Comparison of ENCODE assay signal across 12 cellular contexts in genomic region chr10:119575506-119575905, GRCh38. TPM values are rescaled to one million over a fixed set of nuclear protein-coding genes. Genes with fewer than 3 reads are reported as not detected.
A peak's percentile ranks its signal among the peaks of the same experiment; 100 is the strongest.
DNase-seq lines count a peak whose midpoint lies in the region; ATAC-seq lines count a peak whose summit lies in the region.
"Had no signal": no experiment of that assay in that cellular context is flagged by ENCODE, and none has a peak within 500 bp of the region (broad histone marks: within the 10 kb centered on the region; RNA-seq: fewer than 3 reads in every experiment).

No MANE protein-coding gene starts in this region.

- no peaks in the 10 kb centered on the region for H3K27me3 ChIP-seq in effector memory CD4-positive, alpha-beta T cell (replicated peaks; ENCODE audit: control insufficient read depth, insufficient read depth, low read length, poor library complexity, severe bottlenecking)
- H3K27me3 ChIP-seq: esophagus muscularis mucosa had no signal

- ATAC-seq in left ventricle myocardium superior: peak; percentile 40
- ATAC-seq in stimulated activated naive CD8-positive, alpha-beta T cell treated with anti-CD3 and anti-CD28 coated beads, Interleukin-15, Interleukin-2, amounts not matched to agents 100 U/mL and 50 U/mL, for 24 hours: peak; percentile 49
- no peak for ATAC-seq in HG02870 (IDR thresholded peaks at IDR 0.05; ENCODE audit: unreplicated experiment)

- DNase-seq in left ventricle myocardium superior (no peak), cardiac septum (ENCODE audit: low spot score) (no peak), T-helper 2 cell (peak in 3 of 5 experiments; percentile 14 to 85 (median 46)), DMS53 treated with DMSO at 0.1 percent for 48 hours (lab: John Stamatoyannopoulos, UW; ENCODE audit: unreplicated experiment) (no peak), OCI-M2 (lab: John Stamatoyannopoulos, UW; ENCODE audit: unreplicated experiment) (no peak)
- peak in 1 of 3 donors; percentile 14 for DNase-seq in effector memory CD4-positive, alpha-beta T cell
- no peak for DNase-seq in stimulated activated naive CD8-positive, alpha-beta T cell treated with anti-CD3 and anti-CD28 coated beads, Interleukin-15, Interleukin-2, amounts not matched to agents 100 U/mL and 50 U/mL, for 24 hours
- DNase-seq: Kasumi-1, left ventricle myocardium inferior, NCI-H510A had no signal

- no peaks in the 10 kb centered on the region for H3K9me3 ChIP-seq in effector memory CD4-positive, alpha-beta T cell (ENCODE audit: control insufficient read depth, low read length)
- H3K9me3 ChIP-seq: esophagus muscularis mucosa, left ventricle myocardium inferior had no signal

- intact Hi-C loops in left ventricle myocardium superior (cut with micrococcal nuclease) (no loop called here), cardiac septum (cut with DNase I) (no loop called here)

- H3K36me3 ChIP-seq in effector memory CD4-positive, alpha-beta T cell (ENCODE audit: control insufficient read depth, insufficient read depth, low read length): peaks cover 53% of the 10 kb centered on the region

- H3K4me3 ChIP-seq in effector memory CD4-positive, alpha-beta T cell (ENCODE audit: insufficient read depth, low read depth, low read length, poor library complexity, severe bottlenecking): no peak overlapping the region
- H3K4me3 ChIP-seq: esophagus muscularis mucosa, left ventricle myocardium inferior had no signal

- peak overlapping the region; percentile 0 for H3K27ac ChIP-seq in effector memory CD4-positive, alpha-beta T cell (ENCODE audit: insufficient read depth, low read length, poor library complexity, severe bottlenecking)
- H3K27ac ChIP-seq: esophagus muscularis mucosa, left ventricle myocardium inferior had no signal

- no peaks in the 10 kb centered on the region for H3K4me1 ChIP-seq in effector memory CD4-positive, alpha-beta T cell (ENCODE audit: control insufficient read depth, insufficient read depth, low read length, poor library complexity, severe bottlenecking)
- H3K4me1 ChIP-seq: esophagus muscularis mucosa, left ventricle myocardium inferior had no signal

RNA-seq across cellular contexts. Expression of gene TIAL1, which starts 21.3 kb away (rescaled TPM):
- 78.1 TPM for total RNA-seq in left ventricle myocardium superior
- total RNA-seq in cardiac septum: 75.0 TPM

RNA-seq across cellular contexts. Expression of gene RGS10, which starts 33.0 kb away (rescaled TPM):
- total RNA-seq in left ventricle myocardium superior (7.0 TPM), cardiac septum (3.2 TPM)

Comparison
In these comparisons a context has a peak if more than half of its experiments do, and no peak if none do; other contexts are left out.
1. DNase-seq: peak in T-helper 2 cell (3 of 5); none in left ventricle myocardium superior (single experiment), cardiac septum (single experiment), stimulated activated naive CD8-positive, alpha-beta T cell treated with anti-CD3 and anti-CD28 coated beads, Interleukin-15, Interleukin-2, amounts not matched to agents 100 U/mL and 50 U/mL, for 24 hours (single experiment), DMS53 treated with DMSO at 0.1 percent for 48 hours (single experiment) and OCI-M2 (single experiment).